1 cellular context compared by ENCODE assay signal in genomic region chr11:124396847-124397246, GRCh38.
TF ChIP-seq lines count a peak whose summit lies in the region.

No MANE protein-coding gene starts in this region.

TF ChIP-seq in HepG2, 621 proteins besides CTCF, POLR2A, EP300 and RAD21:
- TF ChIP-seq MAFK (conservative IDR thresholded peaks at IDR 0.05 in 1 of 2, IDR thresholded peaks at IDR 0.05 in 1 of 2; ENCODE audit: low read length in 2 of 2) (peak in 1 of 2 experiments; percentile 36; a peak in 1 of 4 replicates), NFE2L2 (IDR thresholded peaks at IDR 0.05; ENCODE audit: low read length) (peak; percentile 77)
